1 cellular context compared by ENCODE assay signal in the genomic region with DNA sequence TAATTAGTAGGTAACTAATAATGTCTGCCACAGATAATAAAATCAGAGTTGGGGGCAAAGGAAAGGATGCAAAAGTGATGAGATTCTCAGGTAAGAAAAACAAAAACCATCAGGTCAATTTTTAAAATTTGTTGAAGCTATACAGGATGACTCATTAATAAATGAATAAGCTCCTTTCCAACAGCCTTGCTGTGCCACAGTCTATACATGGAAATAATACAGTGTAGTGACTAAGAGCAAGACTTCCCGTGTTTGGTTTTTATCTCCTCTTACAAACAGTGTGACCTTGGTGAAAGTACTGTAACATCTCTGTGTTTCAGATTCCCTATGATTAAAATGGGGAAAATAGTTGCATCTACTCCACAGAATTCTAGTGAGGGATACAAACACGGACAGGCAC.
TF ChIP-seq lines count a peak whose summit lies in the region.

No MANE protein-coding gene starts in this region.

TF ChIP-seq in endothelial cell of umbilical vein, 7 proteins besides CTCF, POLR2A, EP300 and RAD21 (continued from another document):
- no peak for TF ChIP-seq GATA2 (IDR thresholded peaks at IDR 0.05; ENCODE audit: insufficient read depth, insufficient read length, low read depth, low read length)
- no peak for TF ChIP-seq POLR2AphosphoS5 (IDR thresholded peaks at IDR 0.05; ENCODE audit: insufficient read depth, low read depth, low read length)
- peak; percentile 87 for TF ChIP-seq FOS (IDR thresholded peaks at IDR 0.05; ENCODE audit: borderline replicate concordance, insufficient read depth, low read length)
